ENCODE assay signal across 17 cellular contexts in genomic region chr1:86435327-86435726, GRCh38. TPM values are rescaled to one million over a fixed set of nuclear protein-coding genes. Genes with fewer than 3 reads are reported as not detected.
DNase-seq lines count a peak whose midpoint lies in the region; ATAC-seq, FAIRE-seq and TF ChIP-seq lines count a peak whose summit lies in the region.
"Had no signal": no experiment of that assay in that cellular context is flagged by ENCODE, and none has a peak within 500 bp of the region (broad histone marks: within the 10 kb centered on the region; RNA-seq: fewer than 3 reads in every experiment).

No MANE protein-coding gene starts in this region.

- TF ChIP-seq CTCF in LNCaP clone FGC (IDR thresholded peaks at IDR 0.05; ENCODE audit: control insufficient read depth, extremely low read depth, insufficient read depth) = no peak
- no peak for TF ChIP-seq CTCF in PC-3 (conservative IDR thresholded peaks at IDR 0.05; ENCODE audit: low read depth, low read length)
- no peak for TF ChIP-seq CTCF in K562 (IDR thresholded peaks at IDR 0.05 in 2 of 3, conservative IDR thresholded peaks at IDR 0.05 in 1 of 3; ENCODE audit: insufficient read depth in 2 of 3, low read depth in 1 of 3, low read length in 3 of 3)
- no peak for TF ChIP-seq CTCF in CD8-positive, alpha-beta T cell (IDR thresholded peaks at IDR 0.05)

- H3K9me3 ChIP-seq in PC-3 (ENCODE audit: low read length) (no peaks in the 10 kb centered on the region), K562 (replicated peaks; ENCODE audit: control insufficient read depth, insufficient read depth, low read depth, low read length) (no peaks in the 10 kb centered on the region)
- no peaks in the 10 kb centered on the region for H3K9me3 ChIP-seq in CD8-positive, alpha-beta T cell (ENCODE audit: low read length)
- H3K9me3 ChIP-seq: A549, BE2C had no signal

- H3K36me3 Mint-ChIP-seq in CD8-positive, alpha-beta T cell = no peaks in the 10 kb centered on the region
- H3K36me3 Mint-ChIP-seq: CD4-positive, CD25-positive, alpha-beta regulatory T cell had no signal

- BruUV-seq in PC-3 (replicated peaks; lab: Mats Ljungman, UMichigan) = no TSS peak
- no TSS peak for BruUV-seq in K562 (replicated peaks; lab: Mats Ljungman, UMichigan)

- H3K4me1 Mint-ChIP-seq in CD8-positive, alpha-beta T cell (ENCODE audit: low read depth) = no peaks in the 10 kb centered on the region
- H3K4me1 Mint-ChIP-seq: CD4-positive, CD25-positive, alpha-beta regulatory T cell; GM23338 had no signal

- peaks cover 1% of the 10 kb centered on the region for H3F3A ChIP-seq in PC-3 (ENCODE audit: low read length, unreplicated experiment)

- no peak for TF ChIP-seq RAD21 in K562 (CRISPR knock-in tag; conservative IDR thresholded peaks at IDR 0.05 in 1 of 2, IDR thresholded peaks at IDR 0.05 in 1 of 2)

- TF ChIP-seq EP300 in K562 (IDR thresholded peaks at IDR 0.05; ENCODE audit: low read length) = peak; percentile 77

- no peaks in the 10 kb centered on the region for H3K79me2 ChIP-seq in PC-3 (ENCODE audit: low read length)
- H3K79me2 ChIP-seq in K562 (ENCODE audit: control insufficient read depth, insufficient read depth, low read length) = no peaks in the 10 kb centered on the region

- no peaks in the 10 kb centered on the region for H3K9me3 Mint-ChIP-seq in CD8-positive, alpha-beta T cell
- H3K9me3 Mint-ChIP-seq: CD4-positive, CD25-positive, alpha-beta regulatory T cell; GM23338 had no signal

- POLR2A ChIA-PET in PC-3 (lab: Charles Lee; ENCODE audit: unreplicated experiment) = no interaction called here
- POLR2A ChIA-PET in K562 (lab: Yijun Ruan, JAX) = interaction anchor here (1.0 kb wide), 1 partner anchor 26 kb away, joined by 3 read pairs; no protein-coding TSS in a partner anchor
- POLR2A ChIA-PET in CD8-positive, alpha-beta T cell (lab: Charles Lee) = no interaction called here

- peak overlapping the region; percentile 65; the same call in 1 of the 2 replicates for H3K27ac ChIP-seq in PC-3 (ENCODE audit: low read length)
- no peak overlapping the region for H3K27ac ChIP-seq in K562 (ENCODE audit: extremely low read depth, low read depth, low read length)
- H3K27ac ChIP-seq in CD8-positive, alpha-beta T cell (ENCODE audit: low read depth, low read length) = no peak overlapping the region
- H3K27ac ChIP-seq: A549 had no signal

- H3K4me2 ChIP-seq in PC-3 (ENCODE audit: low read length) = no peak overlapping the region
- no peak overlapping the region for H3K4me2 ChIP-seq in K562 (ENCODE audit: insufficient read depth, low read length)
- H3K4me2 ChIP-seq: A549, GM23338 had no signal

- intact Hi-C loops in PC-3 (cut with micrococcal nuclease) = no loop called here
- intact Hi-C loops in K562 (cut with micrococcal nuclease) = no loop called here
- intact Hi-C loops in CD8-positive, alpha-beta T cell (cut with DNase I, micrococcal nuclease) = no loop called here

- no peaks in the 10 kb centered on the region for H3K9me1 ChIP-seq in K562 (ENCODE audit: control insufficient read depth, insufficient read depth, low read length)

- H3K27ac Mint-ChIP-seq in CD8-positive, alpha-beta T cell = no peak overlapping the region
- H3K27ac Mint-ChIP-seq: CD4-positive, CD25-positive, alpha-beta regulatory T cell; GM23338 had no signal

- H2AFZ ChIP-seq in PC-3 (ENCODE audit: low read length) = no peak overlapping the region
- H2AFZ ChIP-seq in K562 (ENCODE audit: low read depth, low read length) = no peak overlapping the region
- H2AFZ ChIP-seq: GM23338 had no signal

- H3K27me3 Mint-ChIP-seq in CD8-positive, alpha-beta T cell (ENCODE audit: low read depth) = peaks cover 14% of the 10 kb centered on the region

- no peak for TF ChIP-seq POLR2A in K562 (conservative IDR thresholded peaks at IDR 0.05)

- DNase-seq in LNCaP clone FGC (ENCODE audit: low read depth) = peak; percentile 72
- DNase-seq in PC-3 = no peak
- DNase-seq in K562 (ENCODE audit: extremely low read depth in 1 of 4, low spot score in 3 of 4) = no peak
- no peak for DNase-seq in HK-2 (ENCODE audit: unreplicated experiment)
- no peak for DNase-seq in activated CD8-positive, alpha-beta memory T cell treated with anti-CD3 and anti-CD28 coated beads, Interleukin-2, amount 50 U/mL, for 48 hours
- DNase-seq in CD8-positive, alpha-beta T cell = no peak
- DNase-seq: BE2C; Calu3; CD4-positive, CD25-positive, alpha-beta regulatory T cell; DMS 273 treated with DMSO at 0.1 percent for 48 hours; H7; IMR-90 had no signal

- H3K36me3 ChIP-seq in PC-3 (ENCODE audit: low read depth, low read length) (no peaks in the 10 kb centered on the region), K562 (ENCODE audit: control insufficient read depth, insufficient read depth, low read length) (no peaks in the 10 kb centered on the region)
- no peaks in the 10 kb centered on the region for H3K36me3 ChIP-seq in CD8-positive, alpha-beta T cell (ENCODE audit: insufficient read depth, low read length)
- H3K36me3 ChIP-seq: BE2C had no signal

- H3K9ac ChIP-seq in PC-3 (ENCODE audit: low read length) = no peak overlapping the region
- H3K9ac ChIP-seq in K562 (ENCODE audit: insufficient read depth in 1 of 2, low read depth in 2 of 2, low read length in 2 of 2) = no peak overlapping the region

- no peak overlapping the region for H3K4me3 ChIP-seq in LNCaP clone FGC (ENCODE audit: low read depth, low read length)
- H3K4me3 ChIP-seq in PC-3 (ENCODE audit: low read length) = no peak overlapping the region
- no peak overlapping the region for H3K4me3 ChIP-seq in K562
- no peak overlapping the region for H3K4me3 ChIP-seq in CD8-positive, alpha-beta T cell (ENCODE audit: low read depth, low read length)
- H3K4me3 ChIP-seq: A549, GM23338 had no signal

- CTCF ChIA-PET in PC-3 (lab: Charles Lee) (interaction anchor here (0.6 kb wide), 1 partner anchor 22 kb away, joined by 3 read pairs; no protein-coding TSS in a partner anchor), K562 (lab: Yijun Ruan, JAX; ENCODE audit: low intra/inter-chr PET ratio) (no interaction called here)
- CTCF ChIA-PET in CD8-positive, alpha-beta T cell (lab: Charles Lee) = interaction anchor here (0.8 to 1.2 kb wide), 3 partner anchors 39 to 269 kb away, joined by 3 to 8 read pairs (median 3); no protein-coding TSS in a partner anchor

- FAIRE-seq in K562 (lab: Jason Lieb, UNC) = no peak
- FAIRE-seq: A549 had no signal

- ATAC-seq in PC-3 (no peak), K562 (no peak; the same call in 2 of the 3 replicates)
- ATAC-seq in CD8-positive, alpha-beta T cell = no peak
- ATAC-seq: A549, GM23338 had no signal

- no peaks in the 10 kb centered on the region for H3K27me3 ChIP-seq in PC-3 (ENCODE audit: low read length)
- H3K27me3 ChIP-seq in K562 (ENCODE audit: control insufficient read depth in 2 of 2, insufficient read depth in 2 of 2, low read length in 2 of 2) = peaks cover 0 to 6% of the 10 kb centered on the region in 2 experiments; a peak in 4 of 5 replicates
- H3K27me3 ChIP-seq in CD8-positive, alpha-beta T cell (ENCODE audit: insufficient read depth, low read length) = no peaks in the 10 kb centered on the region
- H3K27me3 ChIP-seq: BE2C had no signal

- H3K4me1 ChIP-seq in PC-3 (ENCODE audit: insufficient read depth, low read length) = peaks cover 37% of the 10 kb centered on the region
- H3K4me1 ChIP-seq in K562 (replicated peaks in 1 of 2; ENCODE audit: control insufficient read depth in 2 of 2, insufficient read depth in 2 of 2, low read length in 2 of 2) = no peaks in the 10 kb centered on the region; a peak in 1 of 5 replicates
- H3K4me1 ChIP-seq in CD8-positive, alpha-beta T cell (ENCODE audit: insufficient read depth, low read length) = no peaks in the 10 kb centered on the region
- H3K4me1 ChIP-seq: BE2C had no signal

- in situ Hi-C loops in K562 (cut with MboI) = no loop called here

- H4K20me1 ChIP-seq in PC-3 (ENCODE audit: low read length) (no peaks in the 10 kb centered on the region), K562 (replicated peaks; ENCODE audit: control insufficient read depth, insufficient read depth, low read length) (no peaks in the 10 kb centered on the region)

- H3K4me3 Mint-ChIP-seq in CD8-positive, alpha-beta T cell = no peak overlapping the region
- H3K4me3 Mint-ChIP-seq: CD4-positive, CD25-positive, alpha-beta regulatory T cell; GM23338 had no signal

- H3K9me2 ChIP-seq in PC-3 (replicated peaks; ENCODE audit: low read length) = no peaks in the 10 kb centered on the region

- WGBS in K562 (ENCODE audit: insufficient coverage, low coverage, missing lambda C conversion rate) = 0% methylated on average over 2 of the region's 2 CpGs

RNA-seq across cellular contexts. Expression of gene CLCA2, which starts 11.4 kb away (rescaled TPM):
- total RNA-seq in PC-3 (2014; rRNA removed) (0.17 and 0.22 TPM in 2 replicates), K562 (2014; rRNA removed) (not detected in 2 replicates), K562 (2014; rRNA removed; fragmentation: Illumina TruSeq; extraction: Trizol) (not detected in 2 replicates), K562 (2015; rRNA removed; fragmentation: Illumina TruSeq; extraction: Trizol) (not detected in 2 replicates), K562 (2021) (not detected in 2 replicates)
- not detected in 2 replicates for total RNA-seq in K562 (2011; cell fraction: chromatin; rRNA removed; ENCODE audit: low replicate concordance)
- total RNA-seq in K562 (2011; cell fraction: nucleolus; rRNA removed) = not detected in 2 replicates
- not detected in 2 replicates for total RNA-seq in K562 (2011; cell fraction: nucleoplasm; rRNA removed)
- polyA plus RNA-seq in K562 (2011; rRNA removed) (0.03 TPM in 1 of 2 replicates, not detected in the other), K562 (2014; fragmentation: Illumina TruSeq; extraction: Trizol) (not detected in 2 replicates), K562 (2014; fragmentation: Nextera tagmentation; extraction: Ambion mirVana) (not detected), K562 (2014; rRNA removed) (not detected in 2 replicates)
- polyA plus RNA-seq in K562 (2011; cell fraction: cytosol; rRNA removed) = 0.01 TPM in 1 of 2 replicates, not detected in the other
- not detected in 2 replicates for polyA plus RNA-seq in K562 (2011; cell fraction: nucleus; rRNA removed)
- polyA plus RNA-seq in K562 (2012) = not detected in 2 replicates
- not detected in 2 replicates for polyA minus RNA-seq in K562 (2011; rRNA and poly(A)+ RNA removed)
- polyA minus RNA-seq in K562 (2011; cell fraction: cytosol; rRNA and poly(A)+ RNA removed) = not detected in 2 replicates
- polyA minus RNA-seq in K562 (2011; cell fraction: nucleus; rRNA and poly(A)+ RNA removed) = not detected in 2 replicates
- not detected for total RNA-seq in CD8-positive, alpha-beta T cell
- total RNA-seq: Calu3; CD4-positive, CD25-positive, alpha-beta regulatory T cell; Daoy; GM23338; H7; HT-29 had no signal
- polyA plus RNA-seq: CD4-positive, CD25-positive, alpha-beta regulatory T cell; GM23338 had no signal

RNA-seq across cellular contexts. Expression of gene CLCA1, which starts 33.4 kb away (rescaled TPM):
- not detected in 2 replicates for total RNA-seq in PC-3 (2014; rRNA removed)
- total RNA-seq in K562 (2011; cell fraction: chromatin; rRNA removed; ENCODE audit: low replicate concordance) = 0.09 TPM in 1 of 2 replicates, not detected in the other
- total RNA-seq in K562 (2011; cell fraction: nucleolus; rRNA removed) = 0.13 and 0.17 TPM in 2 replicates
- not detected in 2 replicates for total RNA-seq in K562 (2011; cell fraction: nucleoplasm; rRNA removed)
- not detected in 2 replicates for total RNA-seq in K562 (2014; rRNA removed)
- total RNA-seq in K562 (2014; rRNA removed; fragmentation: Illumina TruSeq; extraction: Trizol) = not detected in 2 replicates
- not detected in 2 replicates for total RNA-seq in K562 (2015; rRNA removed; fragmentation: Illumina TruSeq; extraction: Trizol)
- 0.04 and 0.22 TPM in 2 replicates for total RNA-seq in K562 (2021)
- 0.03 and 0.08 TPM in 2 replicates for polyA plus RNA-seq in K562 (2011; rRNA removed)
- polyA plus RNA-seq in K562 (2011; cell fraction: cytosol; rRNA removed) = 0.03 TPM in 1 of 2 replicates, not detected in the other
- 0.09 TPM in 1 of 2 replicates, not detected in the other for polyA plus RNA-seq in K562 (2011; cell fraction: nucleus; rRNA removed)
- polyA plus RNA-seq in K562 (2012) = 0.07 TPM in 1 of 2 replicates, not detected in the other
- 0.08 TPM in 1 of 2 replicates, not detected in the other for polyA plus RNA-seq in K562 (2014; fragmentation: Illumina TruSeq; extraction: Trizol)
- under 1 TPM in 1 of 2 experiments, not detected in 1; 0.03 TPM for polyA plus RNA-seq in K562 (2014; fragmentation: Nextera tagmentation; extraction: Ambion mirVana)
- not detected in 2 replicates for polyA plus RNA-seq in K562 (2014; rRNA removed)
- polyA minus RNA-seq in K562 (2011; rRNA and poly(A)+ RNA removed) = 0.09 and 0.11 TPM in 2 replicates
- not detected in 2 replicates for polyA minus RNA-seq in K562 (2011; cell fraction: cytosol; rRNA and poly(A)+ RNA removed)
- polyA minus RNA-seq in K562 (2011; cell fraction: nucleus; rRNA and poly(A)+ RNA removed) = not detected in 2 replicates
- not detected for total RNA-seq in CD8-positive, alpha-beta T cell
- total RNA-seq: Calu3; CD4-positive, CD25-positive, alpha-beta regulatory T cell; Daoy; GM23338; H7; HT-29; IMR-90 had no signal
- polyA plus RNA-seq: A549; AG04450; CD4-positive, CD25-positive, alpha-beta regulatory T cell; GM23338; IMR-90 had no signal

RNA-seq across cellular contexts. Expression of gene ODF2L, which starts 39.2 kb away (rescaled TPM):
- total RNA-seq in PC-3 (2014; rRNA removed) = 18.3 and 21.8 TPM in 2 replicates
- total RNA-seq in K562 (2011; cell fraction: chromatin; rRNA removed; ENCODE audit: low replicate concordance) = 2.8 and 11.8 TPM in 2 replicates
- total RNA-seq in K562 (2011; cell fraction: nucleolus; rRNA removed) = 0.67 and 2.5 TPM in 2 replicates
- total RNA-seq in K562 (2011; cell fraction: nucleoplasm; rRNA removed) = 4.9 TPM in 2 replicates
- 2.4 and 3.3 TPM in 2 replicates for total RNA-seq in K562 (2014; rRNA removed)
- total RNA-seq in K562 (2014; rRNA removed; fragmentation: Illumina TruSeq; extraction: Trizol) = 4.7 and 6.1 TPM in 2 replicates
- total RNA-seq in K562 (2015; rRNA removed; fragmentation: Illumina TruSeq; extraction: Trizol) = 4.4 and 5.9 TPM in 2 replicates
- total RNA-seq in K562 (2021) = 5.4 and 6.0 TPM in 2 replicates
- 1.3 and 3.4 TPM in 2 replicates for polyA plus RNA-seq in K562 (2011; rRNA removed)
- polyA plus RNA-seq in K562 (2011; cell fraction: cytosol; rRNA removed) = 0.41 and 0.45 TPM in 2 replicates
- polyA plus RNA-seq in K562 (2011; cell fraction: nucleus; rRNA removed) = 1.5 and 2.0 TPM in 2 replicates
- 2.7 and 3.4 TPM in 2 replicates for polyA plus RNA-seq in K562 (2012)
- 3.3 and 5.6 TPM in 2 replicates for polyA plus RNA-seq in K562 (2014; fragmentation: Illumina TruSeq; extraction: Trizol)
- polyA plus RNA-seq in K562 (2014; fragmentation: Nextera tagmentation; extraction: Ambion mirVana) = 1 to 10 TPM; 2.2 to 3.3 TPM
- polyA plus RNA-seq in K562 (2014; rRNA removed) = 3.8 and 4.7 TPM in 2 replicates
- 1.4 and 1.9 TPM in 2 replicates for polyA minus RNA-seq in K562 (2011; rRNA and poly(A)+ RNA removed)
- 0.55 and 2.0 TPM in 2 replicates for polyA minus RNA-seq in K562 (2011; cell fraction: cytosol; rRNA and poly(A)+ RNA removed)
- polyA minus RNA-seq in K562 (2011; cell fraction: nucleus; rRNA and poly(A)+ RNA removed) = 2.3 and 3.6 TPM in 2 replicates
- 10 to 100 TPM; 49.3 to 49.6 TPM for total RNA-seq in CD8-positive, alpha-beta T cell
